ENCODE assay signal across 1 cellular context in genomic region chr19:5681446-5682292, GRCh38.
TF ChIP-seq lines count a peak whose summit lies in the region.

No MANE protein-coding gene starts in this region.

TF ChIP-seq in HEK293, 187 proteins besides CTCF, POLR2A, EP300 and RAD21 (continued from another document and continues in another):
- no peak for TF ChIP-seq ZNF26 (tag by site-specific recombination; IDR thresholded peaks at IDR 0.05)
- peak; percentile 27; the same call in 1 of the 2 replicates for TF ChIP-seq ZNF16 (tag by site-specific recombination; IDR thresholded peaks at IDR 0.05; ENCODE audit: low read depth)
- no peak for TF ChIP-seq ZNF518A (tag by site-specific recombination; conservative IDR thresholded peaks at IDR 0.05; ENCODE audit: low read depth)
- TF ChIP-seq ZBTB49 (tag by site-specific recombination; IDR thresholded peaks at IDR 0.05; ENCODE audit: low read depth) = no peak
- TF ChIP-seq ZNF133 (tag by site-specific recombination; IDR thresholded peaks at IDR 0.05) = no peak; the same call in 1 of the 2 replicates
- no peak for TF ChIP-seq BCL11A (tag by site-specific recombination; IDR thresholded peaks at IDR 0.05; ENCODE audit: low read depth)
- TF ChIP-seq ZNF529 (tag by site-specific recombination; IDR thresholded peaks at IDR 0.05; ENCODE audit: insufficient replicate concordance) = no peak
- no peak for TF ChIP-seq KLF1 (tag by site-specific recombination; IDR thresholded peaks at IDR 0.05)
- TF ChIP-seq ZNF366 (tag by site-specific recombination; conservative IDR thresholded peaks at IDR 0.05) = peak; percentile 100
- TF ChIP-seq ZNF248 (tag by site-specific recombination; IDR thresholded peaks at IDR 0.05) = no peak
- no peak for TF ChIP-seq ZNF548 (tag by site-specific recombination; IDR thresholded peaks at IDR 0.05)
- TF ChIP-seq ZBTB26 (tag by site-specific recombination; optimal IDR thresholded peaks at IDR 0.05) = no peak
- 0 out of 2 replicates have a peak, but pooled peaks have one; percentile 12 for TF ChIP-seq ZNF157 (tag by site-specific recombination; IDR thresholded peaks at IDR 0.05)
- no peak for TF ChIP-seq REST (tag by site-specific recombination; IDR thresholded peaks at IDR 0.05)
- peak; percentile 34; the same call in 1 of the 2 replicates for TF ChIP-seq ZNF169 (tag by site-specific recombination; IDR thresholded peaks at IDR 0.05)
- no peak for TF ChIP-seq PRDM4 (tag by site-specific recombination; IDR thresholded peaks at IDR 0.05)
- no peak for TF ChIP-seq ZNF623 (tag by site-specific recombination; IDR thresholded peaks at IDR 0.05)
- peak; percentile 36; the same call in 1 of the 2 replicates for TF ChIP-seq ZNF488 (tag by site-specific recombination; IDR thresholded peaks at IDR 0.05)
- TF ChIP-seq ZFHX2 (tag by site-specific recombination; conservative IDR thresholded peaks at IDR 0.05) = no peak
- TF ChIP-seq ZNF558 (tag by site-specific recombination; IDR thresholded peaks at IDR 0.05) = no peak
- TF ChIP-seq ZNF114 (tag by site-specific recombination; IDR thresholded peaks at IDR 0.05) = no peak
- no peak for TF ChIP-seq ZNF501 (tag by site-specific recombination; IDR thresholded peaks at IDR 0.05)
- TF ChIP-seq ZNF660 (tag by site-specific recombination; IDR thresholded peaks at IDR 0.05) = no peak
- TF ChIP-seq ZSCAN30 (tag by site-specific recombination; IDR thresholded peaks at IDR 0.05) = no peak
- no peak for TF ChIP-seq KLF10 (tag by site-specific recombination; IDR thresholded peaks at IDR 0.05)
- no peak for TF ChIP-seq ZNF24 (tag by site-specific recombination; IDR thresholded peaks at IDR 0.05)
- TF ChIP-seq ZNF580 (tag by site-specific recombination; IDR thresholded peaks at IDR 0.05) = no peak
- TF ChIP-seq ZNF311 (tag by site-specific recombination; IDR thresholded peaks at IDR 0.05; ENCODE audit: borderline replicate concordance) = no peak
- TF ChIP-seq TCF7L2 (IDR thresholded peaks at IDR 0.05; ENCODE audit: borderline replicate concordance, low read depth, low read length) = no peak
- no peak for TF ChIP-seq ZNF571 (tag by site-specific recombination; IDR thresholded peaks at IDR 0.05)
- TF ChIP-seq ZFP3 (tag by site-specific recombination; IDR thresholded peaks at IDR 0.05; ENCODE audit: low read depth) = no peak
- no peak for TF ChIP-seq ZNF530 (tag by site-specific recombination; IDR thresholded peaks at IDR 0.05; ENCODE audit: low read depth)
- TF ChIP-seq ZNF266 (tag by site-specific recombination; IDR thresholded peaks at IDR 0.05; ENCODE audit: low read depth) = peak; percentile 7; the same call in 1 of the 2 replicates
- TF ChIP-seq ZNF624 (tag by site-specific recombination; IDR thresholded peaks at IDR 0.05) = no peak
- TF ChIP-seq ZNF521 (tag by site-specific recombination; IDR thresholded peaks at IDR 0.05) = no peak
- no peak for TF ChIP-seq ZBTB10 (tag by site-specific recombination; IDR thresholded peaks at IDR 0.05)
- peak; percentile 68 for TF ChIP-seq BCL11B (tag by site-specific recombination; IDR thresholded peaks at IDR 0.05; ENCODE audit: low read depth)
- TF ChIP-seq ZNF610 (tag by site-specific recombination; IDR thresholded peaks at IDR 0.05; ENCODE audit: borderline replicate concordance) = no peak
- TF ChIP-seq ZNF274 (IDR thresholded peaks at IDR 0.05; ENCODE audit: low read length) = no peak
- peak; percentile 63; the same call in 1 of the 2 replicates for TF ChIP-seq ZNF274 (tag by site-specific recombination; IDR thresholded peaks at IDR 0.05; ENCODE audit: borderline replicate concordance)
- TF ChIP-seq ZSCAN23 (tag by site-specific recombination; IDR thresholded peaks at IDR 0.05) = no peak; the same call in 1 of the 2 replicates
